In genomic region chr11:126319374-126319740, GRCh38 we compare ENCODE assay signal across 9 cellular contexts. TPM values are rescaled to one million over a fixed set of nuclear protein-coding genes. Genes with fewer than 3 reads are reported as not detected.
DNase-seq lines count a peak whose midpoint lies in the region; ATAC-seq and TF ChIP-seq lines count a peak whose summit lies in the region.
"Had no signal": no experiment of that assay in that cellular context is flagged by ENCODE, and none has a peak within 500 bp of the region (broad histone marks: within the 10 kb centered on the region; RNA-seq: fewer than 3 reads in every experiment).

No MANE protein-coding gene starts in this region.

- peaks cover 18% of the 10 kb centered on the region for H3K36me3 Mint-ChIP-seq in activated naive CD8-positive, alpha-beta T cell
- H3K36me3 Mint-ChIP-seq in activated naive CD8-positive, alpha-beta T cell treated with anti-CD3 and anti-CD28 coated beads, Interleukin-2, amount 50 U/mL, for 24 hours (ENCODE audit: low read depth) = peaks cover 23% of the 10 kb centered on the region

- no peaks in the 10 kb centered on the region for H3K27me3 ChIP-seq in upper lobe of right lung

- H3K4me1 Mint-ChIP-seq in activated naive CD8-positive, alpha-beta T cell (ENCODE audit: low read depth) = peaks cover 34% of the 10 kb centered on the region
- H3K4me1 Mint-ChIP-seq in activated naive CD8-positive, alpha-beta T cell treated with anti-CD3 and anti-CD28 coated beads, Interleukin-2, amount 50 U/mL, for 24 hours = peaks cover 30% of the 10 kb centered on the region

- WGBS in adipose tissue, 3 donors = 67 to 92% (median 71%) methylated on average over 5 of the region's 5 CpGs

- intact Hi-C loops in upper lobe of right lung (cut with DNase I) = no loop called here

- no peaks in the 10 kb centered on the region for H3K36me3 ChIP-seq in upper lobe of right lung

- no peaks in the 10 kb centered on the region for H3K9me3 Mint-ChIP-seq in activated naive CD8-positive, alpha-beta T cell (ENCODE audit: low read depth)
- H3K9me3 Mint-ChIP-seq in activated naive CD8-positive, alpha-beta T cell treated with anti-CD3 and anti-CD28 coated beads, Interleukin-2, amount 50 U/mL, for 24 hours = no peaks in the 10 kb centered on the region

- peak overlapping the region; percentile 41 for H3K4me3 Mint-ChIP-seq in activated naive CD8-positive, alpha-beta T cell
- H3K4me3 Mint-ChIP-seq in activated naive CD8-positive, alpha-beta T cell treated with anti-CD3 and anti-CD28 coated beads, Interleukin-2, amount 50 U/mL, for 24 hours = no peak overlapping the region

- no peaks in the 10 kb centered on the region for H3K27me3 Mint-ChIP-seq in activated naive CD8-positive, alpha-beta T cell
- no peaks in the 10 kb centered on the region for H3K27me3 Mint-ChIP-seq in activated naive CD8-positive, alpha-beta T cell treated with anti-CD3 and anti-CD28 coated beads, Interleukin-2, amount 50 U/mL, for 24 hours

- peak overlapping the region; percentile 28 for H3K27ac ChIP-seq in adipose tissue (ENCODE audit: low read depth, low read length)
- H3K27ac ChIP-seq in upper lobe of right lung = peak overlapping the region; percentile 80

- peaks cover 27% of the 10 kb centered on the region for H3K4me1 ChIP-seq in upper lobe of right lung

- TF ChIP-seq CTCF in upper lobe of right lung (IDR thresholded peaks at IDR 0.05) = no peak

- no peaks in the 10 kb centered on the region for H3K9me3 ChIP-seq in upper lobe of right lung

- ATAC-seq in activated naive CD8-positive, alpha-beta T cell treated with anti-CD3 and anti-CD28 coated beads, Interleukin-2, amount 50 U/mL, for 24 hours = no peak
- ATAC-seq in upper lobe of right lung = peak; percentile 7
- no peak for ATAC-seq in GM19035 (IDR thresholded peaks at IDR 0.05; ENCODE audit: unreplicated experiment)

- DNase-seq in activated naive CD8-positive, alpha-beta T cell treated with anti-CD3 and anti-CD28 coated beads, Interleukin-2, amount 50 U/mL, for 24 hours = no peak
- DNase-seq in myocyte (ENCODE audit: low read depth) (peak; percentile 45), upper lobe of right lung (no peak), NCI-H1048 (lab: John Stamatoyannopoulos, UW) (no peak)
- DNase-seq in stimulated activated naive CD4-positive, alpha-beta T cell treated with Interleukin-2 at 50 U/mL for 16 hours (lab: John Stamatoyannopoulos, UW) = no peak

- H3K4me3 ChIP-seq in upper lobe of right lung = no peak overlapping the region
- H3K4me3 ChIP-seq: K562 had no signal

- H3K27ac Mint-ChIP-seq in activated naive CD8-positive, alpha-beta T cell = peak overlapping the region; percentile 76
- H3K27ac Mint-ChIP-seq in activated naive CD8-positive, alpha-beta T cell treated with anti-CD3 and anti-CD28 coated beads, Interleukin-2, amount 50 U/mL, for 24 hours = no peak overlapping the region

RNA-seq across cellular contexts. Expression of gene DCPS, which starts 15.5 kb away (rescaled TPM):
- 10 to 100 TPM; 13.5 to 17.4 (median 15.8) TPM for polyA plus RNA-seq in adipose tissue
- total RNA-seq in myocyte (14.6 and 19.4 TPM in 2 replicates), upper lobe of right lung (15.5 TPM)
- 20.2 TPM for polyA plus RNA-seq in myocyte (2012)

RNA-seq across cellular contexts. Expression of gene ST3GAL4, which starts 36.1 kb away (rescaled TPM):
- polyA plus RNA-seq in adipose tissue = 10 to 100 TPM in 2 of 3 donors, 1 to 10 TPM in 1; 7.5 to 42.1 (median 20.8) TPM
- total RNA-seq in myocyte (24.2 and 25.2 TPM in 2 replicates), upper lobe of right lung (39.2 TPM)
- 43.7 TPM for polyA plus RNA-seq in myocyte (2012)

RNA-seq across cellular contexts. Expression of gene TIRAP, which starts 36.5 kb away (rescaled TPM):
- 1 to 10 TPM; 5.2 to 6.5 (median 5.9) TPM for polyA plus RNA-seq in adipose tissue
- total RNA-seq in myocyte (3.7 and 3.9 TPM in 2 replicates), upper lobe of right lung (13.7 TPM)
- polyA plus RNA-seq in myocyte (2012) = 5.6 TPM

RNA-seq across cellular contexts. Expression of gene FOXRED1, which starts 50.4 kb away (rescaled TPM):
- 10 to 100 TPM; 10.4 to 27.7 (median 24.5) TPM for polyA plus RNA-seq in adipose tissue
- 32.1 and 39.8 TPM in 2 replicates for total RNA-seq in myocyte
- 29.9 TPM for polyA plus RNA-seq in myocyte (2012)
- total RNA-seq in upper lobe of right lung = 14.8 TPM

RNA-seq across cellular contexts. Expression of gene SRPRA, which starts 50.7 kb away (rescaled TPM):
- 100 to 1,000 TPM in 1 of 3 donors, 10 to 100 TPM in 2; 30.4 to 127 (median 85.5) TPM for polyA plus RNA-seq in adipose tissue
- total RNA-seq in myocyte (143 and 157 TPM in 2 replicates), upper lobe of right lung (120 TPM)
- polyA plus RNA-seq in myocyte (2012) = 158 TPM
